Comparison of ENCODE assay signal across 19 cellular contexts in genomic region chr1:195082183-195082582, GRCh38.
DNase-seq lines count a peak whose midpoint lies in the region; ATAC-seq and TF ChIP-seq lines count a peak whose summit lies in the region.
"Had no signal": no experiment of that assay in that cellular context is flagged by ENCODE, and none has a peak within 500 bp of the region (broad histone marks: within the 10 kb centered on the region; RNA-seq: fewer than 3 reads in every experiment).

No MANE protein-coding gene starts in this region.

- TF ChIP-seq POLR2A in breast epithelium (IDR thresholded peaks at IDR 0.05) = no peak

- H3K4me1 ChIP-seq in breast epithelium = no peaks in the 10 kb centered on the region
- H3K4me1 ChIP-seq in SK-N-SH (ENCODE audit: control insufficient read depth in 1 of 2, insufficient read depth in 2 of 2, low read depth in 1 of 2, low read length in 1 of 2) = no peaks in the 10 kb centered on the region

- H3K4me1 Mint-ChIP-seq in MCF 10A (ENCODE audit: insufficient read depth, unreplicated experiment) = peaks cover 12% of the 10 kb centered on the region

- no peaks in the 10 kb centered on the region for H4K20me1 ChIP-seq in SK-N-SH (ENCODE audit: insufficient read depth)

- no peaks in the 10 kb centered on the region for H3K79me2 ChIP-seq in SK-N-SH (ENCODE audit: insufficient read depth)

- H3K36me3 Mint-ChIP-seq in MCF 10A (ENCODE audit: insufficient read depth, unreplicated experiment) = no peaks in the 10 kb centered on the region

- TF ChIP-seq RAD21 in SK-N-SH (IDR thresholded peaks at IDR 0.05; ENCODE audit: low read length) = no peak

- TF ChIP-seq EP300 in SK-N-SH (IDR thresholded peaks at IDR 0.05; ENCODE audit: borderline replicate concordance in 1 of 2, low read depth in 1 of 2, low read length in 1 of 2) = no peak

- no peaks in the 10 kb centered on the region for H3K9me3 Mint-ChIP-seq in MCF 10A (ENCODE audit: unreplicated experiment)

- H3K9ac ChIP-seq in SK-N-SH = no peak overlapping the region

- H3K36me3 ChIP-seq in breast epithelium (no peaks in the 10 kb centered on the region), SK-N-SH (replicated peaks in 1 of 2; ENCODE audit: control insufficient read depth in 1 of 2, insufficient read depth in 2 of 2, low read length in 1 of 2) (no peaks in the 10 kb centered on the region)

- H3K27me3 Mint-ChIP-seq in MCF 10A (ENCODE audit: insufficient read depth, unreplicated experiment) = no peaks in the 10 kb centered on the region

- H3K4me3 ChIP-seq in breast epithelium (no peak overlapping the region), SK-N-SH (ENCODE audit: low read depth in 2 of 2, low read length in 1 of 2) (no peak overlapping the region), epithelial cell of esophagus (ENCODE audit: low read length) (no peak overlapping the region)
- H3K4me3 ChIP-seq: GM12878, K562, SK-N-MC had no signal

- no peak overlapping the region for H3K27ac Mint-ChIP-seq in MCF 10A (ENCODE audit: low read depth, unreplicated experiment)

- no peak overlapping the region for H3K27ac ChIP-seq in breast epithelium
- H3K27ac ChIP-seq in SK-N-SH (ENCODE audit: low read depth in 2 of 2, low read length in 1 of 2) = no peak overlapping the region
- H3K27ac ChIP-seq: 22Rv1, C4-2B, SK-N-MC had no signal

- intact Hi-C loops in MCF 10A (cut with micrococcal nuclease) (no loop called here), breast epithelium (cut with DNase I; ENCODE audit: low total_unique reads) (no loop called here)

- no peaks in the 10 kb centered on the region for H3F3A ChIP-seq in SK-N-SH (replicated peaks; ENCODE audit: insufficient read depth)

- H3K4me2 ChIP-seq in SK-N-SH = no peak overlapping the region

- H3K9me3 ChIP-seq in breast epithelium (no peaks in the 10 kb centered on the region), SK-N-SH (no peaks in the 10 kb centered on the region)

- DNase-seq in MCF 10A (ENCODE audit: unreplicated experiment) (peak; percentile 72), breast epithelium (ENCODE audit: low spot score in 2 of 2) (no peak), SK-N-SH (no peak), epithelial cell of esophagus (ENCODE audit: low read depth) (peak; percentile 22), NCI-H187 treated with DMSO at 0.1 percent for 48 hours (lab: John Stamatoyannopoulos, UW) (no peak)
- no peak for DNase-seq in activated CD4-positive, alpha-beta T cell treated with anti-CD3 and anti-CD28 coated beads, Interleukin-2, amount 50 U/mL, for 4 hours
- DNase-seq: COR-L47, NCI-H1048, NCI-H146, NCI-H2107, NCI-H345 had no signal

- CTCF ChIA-PET in MCF 10A (lab: Yijun Ruan, JAX) (no interaction called here), SK-N-SH (lab: Yijun Ruan, JAX) (no interaction called here)

- 5% methylated on average over 1 of the region's 1 CpG for WGBS in SK-N-SH (ENCODE audit: low lambda C conversion rate)

- TF ChIP-seq CTCF in MCF 10A (IDR thresholded peaks at IDR 0.05; ENCODE audit: unreplicated experiment) = no peak
- TF ChIP-seq CTCF in breast epithelium (IDR thresholded peaks at IDR 0.05) = no peak
- TF ChIP-seq CTCF in SK-N-SH (IDR thresholded peaks at IDR 0.05) = no peak
- TF ChIP-seq CTCF in epithelial cell of esophagus (IDR thresholded peaks at IDR 0.05; ENCODE audit: insufficient read depth, low read depth, low read length, missing control alignments) = no peak

- no TSS peak for BruUV-seq in MCF 10A (replicated peaks; lab: Mats Ljungman, UMichigan)

- POLR2A ChIA-PET in MCF 10A (lab: Yijun Ruan, JAX) (interaction anchor here (1.4 kb wide), 1 partner anchor 15 kb away, joined by 6 read pairs; no protein-coding TSS in a partner anchor), SK-N-SH (lab: Yijun Ruan, JAX) (no interaction called here)

- H2AFZ ChIP-seq in SK-N-SH (ENCODE audit: low read depth) = no peak overlapping the region

- H3K27me3 ChIP-seq in breast epithelium (no peaks in the 10 kb centered on the region), SK-N-SH (ENCODE audit: insufficient read depth) (no peaks in the 10 kb centered on the region)

- ATAC-seq in GM21737 (IDR thresholded peaks at IDR 0.05; ENCODE audit: unreplicated experiment) (no peak), HG02623 (IDR thresholded peaks at IDR 0.05; ENCODE audit: unreplicated experiment) (no peak)
- ATAC-seq: GM12878, K562, Right ventricle myocardium inferior had no signal

- H3K9me2 ChIP-seq in SK-N-SH = no peaks in the 10 kb centered on the region

- H3K4me3 Mint-ChIP-seq in MCF 10A (ENCODE audit: unreplicated experiment) = no peak overlapping the region

TF ChIP-seq in SK-N-SH, 30 proteins besides CTCF, POLR2A, EP300 and RAD21:
- TF ChIP-seq JUND (IDR thresholded peaks at IDR 0.05) (peak; percentile 48), GABPA (IDR thresholded peaks at IDR 0.05; ENCODE audit: low read depth) (no peak), MAX (IDR thresholded peaks at IDR 0.05; ENCODE audit: low read depth) (no peak), FOXM1 (IDR thresholded peaks at IDR 0.05; ENCODE audit: low read depth) (no peak), MEF2A (IDR thresholded peaks at IDR 0.05; ENCODE audit: borderline replicate concordance, low read depth) (no peak), TCF12 (IDR thresholded peaks at IDR 0.05) (peak; percentile 23; the same call in 1 of the 2 replicates), RFX5 (IDR thresholded peaks at IDR 0.05; ENCODE audit: low read length) (no peak), FOSL2 (IDR thresholded peaks at IDR 0.05; ENCODE audit: borderline replicate concordance, low read depth) (peak; percentile 27; the same call in 1 of the 2 replicates), MXI1 (IDR thresholded peaks at IDR 0.05; ENCODE audit: low read depth, low read length) (no peak), SMC3 (IDR thresholded peaks at IDR 0.05; ENCODE audit: low read depth, low read length) (no peak), POLR2AphosphoS5 (IDR thresholded peaks at IDR 0.05; ENCODE audit: low read depth, low read length) (no peak), NFIC (IDR thresholded peaks at IDR 0.05; ENCODE audit: borderline replicate concordance) (peak; percentile 24; the same call in 1 of the 2 replicates), FOXJ3 (CRISPR knock-in tag; IDR thresholded peaks at IDR 0.05) (no peak), IRF3 (IDR thresholded peaks at IDR 0.05; ENCODE audit: low read depth, low read length) (no peak)
- TF ChIP-seq, protein P1, sequence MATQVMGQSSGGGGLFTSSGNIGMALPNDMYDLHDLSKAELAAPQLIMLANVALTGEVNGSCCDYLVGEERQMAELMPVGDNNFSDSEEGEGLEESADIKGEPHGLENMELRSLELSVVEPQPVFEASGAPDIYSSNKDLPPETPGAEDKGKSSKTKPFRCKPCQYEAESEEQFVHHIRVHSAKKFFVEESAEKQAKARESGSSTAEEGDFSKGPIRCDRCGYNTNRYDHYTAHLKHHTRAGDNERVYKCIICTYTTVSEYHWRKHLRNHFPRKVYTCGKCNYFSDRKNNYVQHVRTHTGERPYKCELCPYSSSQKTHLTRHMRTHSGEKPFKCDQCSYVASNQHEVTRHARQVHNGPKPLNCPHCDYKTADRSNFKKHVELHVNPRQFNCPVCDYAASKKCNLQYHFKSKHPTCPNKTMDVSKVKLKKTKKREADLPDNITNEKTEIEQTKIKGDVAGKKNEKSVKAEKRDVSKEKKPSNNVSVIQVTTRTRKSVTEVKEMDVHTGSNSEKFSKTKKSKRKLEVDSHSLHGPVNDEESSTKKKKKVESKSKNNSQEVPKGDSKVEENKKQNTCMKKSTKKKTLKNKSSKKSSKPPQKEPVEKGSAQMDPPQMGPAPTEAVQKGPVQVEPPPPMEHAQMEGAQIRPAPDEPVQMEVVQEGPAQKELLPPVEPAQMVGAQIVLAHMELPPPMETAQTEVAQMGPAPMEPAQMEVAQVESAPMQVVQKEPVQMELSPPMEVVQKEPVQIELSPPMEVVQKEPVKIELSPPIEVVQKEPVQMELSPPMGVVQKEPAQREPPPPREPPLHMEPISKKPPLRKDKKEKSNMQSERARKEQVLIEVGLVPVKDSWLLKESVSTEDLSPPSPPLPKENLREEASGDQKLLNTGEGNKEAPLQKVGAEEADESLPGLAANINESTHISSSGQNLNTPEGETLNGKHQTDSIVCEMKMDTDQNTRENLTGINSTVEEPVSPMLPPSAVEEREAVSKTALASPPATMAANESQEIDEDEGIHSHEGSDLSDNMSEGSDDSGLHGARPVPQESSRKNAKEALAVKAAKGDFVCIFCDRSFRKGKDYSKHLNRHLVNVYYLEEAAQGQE (IDR thresholded peaks at IDR 0.05; ENCODE audit: low read depth, low read length) = no peak
- TF ChIP-seq, protein P2, sequence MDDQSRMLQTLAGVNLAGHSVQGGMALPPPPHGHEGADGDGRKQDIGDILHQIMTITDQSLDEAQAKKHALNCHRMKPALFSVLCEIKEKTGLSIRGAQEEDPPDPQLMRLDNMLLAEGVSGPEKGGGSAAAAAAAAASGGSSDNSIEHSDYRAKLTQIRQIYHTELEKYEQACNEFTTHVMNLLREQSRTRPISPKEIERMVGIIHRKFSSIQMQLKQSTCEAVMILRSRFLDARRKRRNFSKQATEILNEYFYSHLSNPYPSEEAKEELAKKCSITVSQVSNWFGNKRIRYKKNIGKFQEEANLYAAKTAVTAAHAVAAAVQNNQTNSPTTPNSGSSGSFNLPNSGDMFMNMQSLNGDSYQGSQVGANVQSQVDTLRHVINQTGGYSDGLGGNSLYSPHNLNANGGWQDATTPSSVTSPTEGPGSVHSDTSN (IDR thresholded peaks at IDR 0.05) = peak; percentile 22

Comparison
In these comparisons a context has a peak if more than half of its experiments do, and no peak if none do; other contexts are left out.
1. DNase-seq: peak in MCF 10A (single experiment) and epithelial cell of esophagus (single experiment); none in breast epithelium (0 of 2), SK-N-SH (single experiment), activated CD4-positive, alpha-beta T cell treated with anti-CD3 and anti-CD28 coated beads, Interleukin-2, amount 50 U/mL, for 4 hours (0 of 2) and NCI-H187 treated with DMSO at 0.1 percent for 48 hours (single experiment).